11 cellular contexts compared by ENCODE assay signal in the genomic region with DNA sequence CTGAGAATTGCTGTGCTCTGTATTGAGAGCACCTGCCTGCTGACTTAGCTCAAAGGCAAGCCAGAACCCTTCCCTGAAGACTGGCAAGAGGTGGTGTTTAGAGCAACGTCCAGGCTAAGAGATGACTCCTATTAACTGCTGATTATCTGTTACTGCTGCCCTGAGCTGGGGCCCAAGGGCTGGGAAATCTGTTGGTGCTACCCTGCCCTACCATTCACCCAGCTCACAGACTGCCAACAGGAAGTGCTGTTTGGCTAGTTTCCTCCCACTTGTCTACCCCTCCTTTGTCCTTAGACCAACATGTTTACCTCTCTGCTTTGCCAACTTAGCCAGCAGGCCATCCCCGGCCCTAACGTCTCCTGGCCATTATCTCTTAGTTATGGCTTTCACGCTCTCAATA. TPM values are rescaled to one million over a fixed set of nuclear protein-coding genes. Genes with fewer than 3 reads are reported as not detected.
DNase-seq lines count a peak whose midpoint lies in the region; ATAC-seq and TF ChIP-seq lines count a peak whose summit lies in the region.
"Had no signal": no experiment of that assay in that cellular context is flagged by ENCODE, and none has a peak within 500 bp of the region (broad histone marks: within the 10 kb centered on the region; RNA-seq: fewer than 3 reads in every experiment).

No MANE protein-coding gene starts in this region.

- H3K9me3 Mint-ChIP-seq in activated CD8-positive, alpha-beta T cell treated with anti-CD3 and anti-CD28 coated beads for 36 hours = no peaks in the 10 kb centered on the region

- H3K27ac Mint-ChIP-seq in activated CD8-positive, alpha-beta T cell treated with anti-CD3 and anti-CD28 coated beads for 36 hours = peak overlapping the region; percentile 74

- peak overlapping the region; percentile 91 to 100 (median 99) for H3K4me2 ChIP-seq in BLaER1 treated with 17β-estradiol and CSF1 and Interleukin-3, amounts not matched to agents 10 nM and 100 nM

- no peak for TF ChIP-seq POLR2A in stomach (IDR thresholded peaks at IDR 0.05)

- peaks cover 51% of the 10 kb centered on the region for H3K4me1 Mint-ChIP-seq in activated CD8-positive, alpha-beta T cell treated with anti-CD3 and anti-CD28 coated beads for 36 hours (ENCODE audit: low read depth)

- no peaks in the 10 kb centered on the region for H3K27me3 ChIP-seq in BLaER1 treated with 17β-estradiol and CSF1 and Interleukin-3, amounts not matched to agents 10 nM and 100 nM
- H3K27me3 ChIP-seq in HL-60 (ENCODE audit: insufficient read depth, poor library complexity, severe bottlenecking) (no peaks in the 10 kb centered on the region), stomach (no peaks in the 10 kb centered on the region)
- H3K27me3 ChIP-seq: sigmoid colon had no signal

- no peak overlapping the region for H3K4me3 Mint-ChIP-seq in activated CD8-positive, alpha-beta T cell treated with anti-CD3 and anti-CD28 coated beads for 36 hours

- TF ChIP-seq CTCF in HL-60 (IDR thresholded peaks at IDR 0.05; ENCODE audit: insufficient read depth, low read length) = no peak
- no peak for TF ChIP-seq CTCF in activated CD8-positive, alpha-beta T cell treated with anti-CD3 and anti-CD28 coated beads for 36 hours (IDR thresholded peaks at IDR 0.05)
- no peak for TF ChIP-seq CTCF in stomach (IDR thresholded peaks at IDR 0.05)

- 28 to 43% (median 40%) methylated on average over 4 of the region's 4 CpGs for WGBS in stomach, 5 donors

- peak overlapping the region in 2 of 10 experiments; percentile 16 to 25; a peak in 4 of 20 replicates for H3K4me3 ChIP-seq in BLaER1 treated with 17β-estradiol and CSF1 and Interleukin-3, amounts not matched to agents 10 nM and 100 nM
- H3K4me3 ChIP-seq in HL-60 (replicated peaks; ENCODE audit: insufficient read depth, low read length) (no peak overlapping the region), stomach (no peak overlapping the region)
- H3K4me3 ChIP-seq: sigmoid colon had no signal

- peaks cover 69 to 77% (median 73%) of the 10 kb centered on the region in 10 experiments for H3K4me1 ChIP-seq in BLaER1 treated with 17β-estradiol and CSF1 and Interleukin-3, amounts not matched to agents 10 nM and 100 nM
- H3K4me1 ChIP-seq in stomach = peaks cover 30 to 55% (median 34%) of the 10 kb centered on the region in 4 donors

- ATAC-seq in activated CD8-positive, alpha-beta T cell treated with anti-CD3 and anti-CD28 coated beads for 36 hours = no peak
- no peak for ATAC-seq in HG03469 (IDR thresholded peaks at IDR 0.05; ENCODE audit: unreplicated experiment)

- no peaks in the 10 kb centered on the region for H3K27me3 Mint-ChIP-seq in activated CD8-positive, alpha-beta T cell treated with anti-CD3 and anti-CD28 coated beads for 36 hours

- CTCF ChIA-PET in activated CD8-positive, alpha-beta T cell treated with anti-CD3 and anti-CD28 coated beads for 36 hours (lab: Charles Lee) = interaction anchor here (1.0 to 7.0 kb wide), 3 partner anchors 13 to 184 kb away, joined by 3 to 43 read pairs (median 36); no protein-coding TSS in a partner anchor

- DNase-seq in HL-60 (ENCODE audit: low read depth in 1 of 2, low spot score in 1 of 2) (peak in 1 of 2 experiments; percentile 65), lung microvascular endothelial cell (ENCODE audit: low read depth in 2 of 2) (peak; percentile 45 to 48), C1 segment of cervical spinal cord (lab: John Stamatoyannopoulos, UW) (no peak), stomach (no peak), HT-29 (ENCODE audit: low spot score) (no peak)
- DNase-seq in activated CD8-positive, alpha-beta T cell treated with anti-CD3 and anti-CD28 coated beads for 36 hours = no peak
- DNase-seq: NCI-H446, SIG-M5, sigmoid colon had no signal

- peak overlapping the region in 9 of 11 experiments; percentile 2 to 47 (median 18); a peak in 12 of 22 replicates for H3K9ac ChIP-seq in BLaER1 treated with 17β-estradiol and CSF1 and Interleukin-3, amounts not matched to agents 10 nM and 100 nM

- H3K9me3 ChIP-seq in BLaER1 treated with 17β-estradiol and CSF1 and Interleukin-3, amounts not matched to agents 10 nM and 100 nM (replicated peaks in 1 of 11) = no peaks in the 10 kb centered on the region
- no peaks in the 10 kb centered on the region for H3K9me3 ChIP-seq in stomach
- H3K9me3 ChIP-seq: sigmoid colon had no signal

- H3K36me3 ChIP-seq in BLaER1 treated with 17β-estradiol and CSF1 and Interleukin-3, amounts not matched to agents 10 nM and 100 nM = peaks cover 44 to 85% (median 66%) of the 10 kb centered on the region in 11 experiments
- H3K36me3 ChIP-seq in stomach = peaks cover 39 to 64% (median 59%) of the 10 kb centered on the region in 4 donors

- H3K27ac ChIP-seq in BLaER1 treated with 17β-estradiol and CSF1 and Interleukin-3, amounts not matched to agents 10 nM and 100 nM = peak overlapping the region; percentile 20 to 62 (median 55); a peak in 21 of 22 replicates
- H3K27ac ChIP-seq in HL-60 (replicated peaks) (peak overlapping the region; percentile 72), stomach (peak overlapping the region in 2 of 5 donors; percentile 47 to 51)
- H3K27ac ChIP-seq: sigmoid colon had no signal

- H4K20me1 ChIP-seq in BLaER1 treated with 17β-estradiol and CSF1 and Interleukin-3, amounts not matched to agents 10 nM and 100 nM = peaks cover 0 to 29% (median 0%) of the 10 kb centered on the region in 11 experiments; a peak in 7 of 22 replicates

- TF ChIP-seq EP300 in stomach (IDR thresholded peaks at IDR 0.05) = no peak

- peaks cover 51% of the 10 kb centered on the region for H3K36me3 Mint-ChIP-seq in activated CD8-positive, alpha-beta T cell treated with anti-CD3 and anti-CD28 coated beads for 36 hours (ENCODE audit: low read depth)

- intact Hi-C loops in activated CD8-positive, alpha-beta T cell treated with anti-CD3 and anti-CD28 coated beads for 36 hours (cut with micrococcal nuclease) = no loop called here
- intact Hi-C loops in stomach (cut with DNase I; ENCODE audit: low total_unique reads) = loop anchor here (10.0 kb wide), 1 partner anchor 172 kb away; no protein-coding TSS in a partner anchor

- POLR2A ChIA-PET in activated CD8-positive, alpha-beta T cell treated with anti-CD3 and anti-CD28 coated beads for 36 hours (lab: Charles Lee) = no interaction called here

RNA-seq across cellular contexts. Expression of a gene that starts 6.9 kb away (rescaled TPM):
- 10 to 100 TPM; 26.6 TPM for total RNA-seq in activated CD8-positive, alpha-beta T cell treated with anti-CD3 and anti-CD28 coated beads for 36 hours
- 8.7 and 13.9 TPM in 2 replicates for total RNA-seq in lung microvascular endothelial cell
- total RNA-seq in stomach = 10 to 100 TPM in 4 of 5 donors, 1 to 10 TPM in 1; 1.8 to 87.2 (median 12.3) TPM
- polyA plus RNA-seq in stomach = 10 to 100 TPM; 31.5 to 65.3 (median 33.7) TPM
- 33.7 and 33.8 TPM in 2 replicates for total RNA-seq in HT-29 (2014; rRNA removed; shearing (Covaris generic))

RNA-seq across cellular contexts. Expression of a gene that starts 7.0 kb away (rescaled TPM):
- total RNA-seq in activated CD8-positive, alpha-beta T cell treated with anti-CD3 and anti-CD28 coated beads for 36 hours = 100 to 1,000 TPM; 222 to 233 TPM
- total RNA-seq in lung microvascular endothelial cell = 109 and 112 TPM in 2 replicates
- 100 to 1,000 TPM in 3 of 5 donors, 10 to 100 TPM in 2; 82.4 to 201 (median 127) TPM for total RNA-seq in stomach
- polyA plus RNA-seq in stomach = 100 to 1,000 TPM; 140 to 177 (median 171) TPM
- total RNA-seq in HT-29 (2014; rRNA removed; shearing (Covaris generic)) = 556 and 582 TPM in 2 replicates

RNA-seq across cellular contexts. Expression of a gene that starts 15.1 kb away (rescaled TPM):
- 10 to 100 TPM; 19.3 to 25.1 TPM for total RNA-seq in activated CD8-positive, alpha-beta T cell treated with anti-CD3 and anti-CD28 coated beads for 36 hours
- total RNA-seq in lung microvascular endothelial cell = 8.1 and 10.5 TPM in 2 replicates
- total RNA-seq in stomach = 10 to 100 TPM in 4 of 5 donors, 1 to 10 TPM in 1; 6.8 to 86.9 (median 25.0) TPM
- polyA plus RNA-seq in stomach = 10 to 100 TPM in 2 of 3 donors, 1 to 10 TPM in 1; 7.6 to 17.8 (median 15.0) TPM
- total RNA-seq in HT-29 (2014; rRNA removed; shearing (Covaris generic)) = 55.7 and 75.5 TPM in 2 replicates

RNA-seq across cellular contexts. Expression of a gene that starts 54.9 kb away (rescaled TPM):
- total RNA-seq in activated CD8-positive, alpha-beta T cell treated with anti-CD3 and anti-CD28 coated beads for 36 hours = 10 to 100 TPM; 79.9 to 87.5 TPM
- total RNA-seq in lung microvascular endothelial cell (289 and 376 TPM in 2 replicates), stomach (100 to 1,000 TPM in 3 of 5 donors, 10 to 100 TPM in 2; 73.5 to 621 (median 187) TPM)
- polyA plus RNA-seq in stomach = 100 to 1,000 TPM in 1 of 3 donors, 10 to 100 TPM in 2; 92.9 to 135 (median 98.0) TPM
- total RNA-seq in HT-29 (2014; rRNA removed; shearing (Covaris generic)) = 234 and 262 TPM in 2 replicates

Comparison
In these comparisons a context has a peak if more than half of its experiments do, and no peak if none do; other contexts are left out.
1. DNase-seq: peak in lung microvascular endothelial cell (2 of 2); none in activated CD8-positive, alpha-beta T cell treated with anti-CD3 and anti-CD28 coated beads for 36 hours (single experiment), C1 segment of cervical spinal cord (0 of 14), stomach (single experiment) and HT-29 (single experiment).